In genomic region chr2:55511508-55512124, GRCh38 we compare ENCODE assay signal across 9 cellular contexts. TPM values are rescaled to one million over a fixed set of nuclear protein-coding genes. Genes with fewer than 3 reads are reported as not detected.
A peak's percentile ranks its signal among the peaks of the same experiment; 100 is the strongest.
DNase-seq lines count a peak whose midpoint lies in the region; ATAC-seq and TF ChIP-seq lines count a peak whose summit lies in the region.
"Had no signal": no experiment of that assay in that cellular context is flagged by ENCODE, and none has a peak within 500 bp of the region (broad histone marks: within the 10 kb centered on the region; RNA-seq: fewer than 3 reads in every experiment).

No MANE protein-coding gene starts in this region.

- no peak overlapping the region for H3K4me3 ChIP-seq in epithelial cell of esophagus (ENCODE audit: low read length)
- no peak overlapping the region for H3K4me3 ChIP-seq in retinal pigment epithelial cell (ENCODE audit: low read length)
- no peak overlapping the region for H3K4me3 ChIP-seq in CD8-positive, alpha-beta memory T cell (ENCODE audit: low read length)

- H3K4me1 ChIP-seq in CD8-positive, alpha-beta memory T cell (ENCODE audit: insufficient read depth, low read length) = no peaks in the 10 kb centered on the region

- TF ChIP-seq CTCF in epithelial cell of esophagus (IDR thresholded peaks at IDR 0.05; ENCODE audit: insufficient read depth, low read depth, low read length, missing control alignments) (peak; percentile 67), retinal pigment epithelial cell (conservative IDR thresholded peaks at IDR 0.05; ENCODE audit: low read depth, low read length) (peak; percentile 67)

- H3K27ac Mint-ChIP-seq in CD8-positive, alpha-beta memory T cell = peak overlapping the region in 1 of 8 donors; percentile 46
- H3K27ac Mint-ChIP-seq: B cell had no signal

- no peaks in the 10 kb centered on the region for H3K9me3 ChIP-seq in CD8-positive, alpha-beta memory T cell (ENCODE audit: low read length)

- no peaks in the 10 kb centered on the region for H3K36me3 Mint-ChIP-seq in CD8-positive, alpha-beta memory T cell

- POLR2A ChIA-PET in CD8-positive, alpha-beta memory T cell (lab: Charles Lee) = no interaction called here

- H3K27ac ChIP-seq in CD8-positive, alpha-beta memory T cell (ENCODE audit: low read depth, low read length) = no peak overlapping the region

- peaks cover 0 to 2% (median 0%) of the 10 kb centered on the region in 5 donors for H3K9me3 Mint-ChIP-seq in CD8-positive, alpha-beta memory T cell

- peaks cover 0 to 4% of the 10 kb centered on the region in 2 donors for H3K27me3 Mint-ChIP-seq in CD8-positive, alpha-beta memory T cell
- H3K27me3 Mint-ChIP-seq: B cell had no signal

- H3K4me1 Mint-ChIP-seq in CD8-positive, alpha-beta memory T cell = peaks cover 0 to under 1% (median 0%) of the 10 kb centered on the region in 3 donors
- H3K4me1 Mint-ChIP-seq: B cell had no signal

- H3K4me3 Mint-ChIP-seq in CD8-positive, alpha-beta memory T cell = no peak overlapping the region
- H3K4me3 Mint-ChIP-seq: B cell had no signal

- no peaks in the 10 kb centered on the region for H3K36me3 ChIP-seq in CD8-positive, alpha-beta memory T cell (ENCODE audit: insufficient read depth, low read length)

- peak; percentile 35 to 81 (median 46) for DNase-seq in NCI-H1417 (lab: John Stamatoyannopoulos, UW)
- DNase-seq in NCI-H1417 treated with DMSO at 0.1 percent for 48 hours (lab: John Stamatoyannopoulos, UW) = no peak
- peak; percentile 44 for DNase-seq in NCI-H446 treated with DMSO at 0.1 percent for 48 hours (lab: John Stamatoyannopoulos, UW)
- peak; percentile 58 for DNase-seq in epithelial cell of esophagus (ENCODE audit: low read depth)
- DNase-seq in retinal pigment epithelial cell (ENCODE audit: low read depth) = no peak
- no peak for DNase-seq in NK-92 treated with Interleukin-12 subunit alpha and Interleukin-12 subunit beta, amount 100 ng/mL, for 24 hours (lab: John Stamatoyannopoulos, UW)
- DNase-seq in CD8-positive, alpha-beta memory T cell = no peak

- no peak for ATAC-seq in HG02885 (IDR thresholded peaks at IDR 0.05; ENCODE audit: poor library complexity, unreplicated experiment)

- H3K27me3 ChIP-seq in CD8-positive, alpha-beta memory T cell (ENCODE audit: insufficient read depth, low read length, poor library complexity, severe bottlenecking) = no peaks in the 10 kb centered on the region

- CTCF ChIA-PET in CD8-positive, alpha-beta memory T cell (lab: Charles Lee) = no interaction called here

RNA-seq across cellular contexts. Expression of gene CFAP36, which starts 7.9 kb away (rescaled TPM):
- 10 to 100 TPM; 27.6 TPM for total RNA-seq in CD8-positive, alpha-beta memory T cell
- 30.9 TPM for polyA plus RNA-seq in CD8-positive, alpha-beta memory T cell

Comparison
In these comparisons a context has a peak if more than half of its experiments do, and no peak if none do; other contexts are left out.
1. DNase-seq: peak in NCI-H1417 (3 of 3), NCI-H446 treated with DMSO at 0.1 percent for 48 hours (single experiment) and epithelial cell of esophagus (single experiment); none in NCI-H1417 treated with DMSO at 0.1 percent for 48 hours (single experiment), retinal pigment epithelial cell (single experiment), NK-92 treated with Interleukin-12 subunit alpha and Interleukin-12 subunit beta, amount 100 ng/mL, for 24 hours (single experiment) and CD8-positive, alpha-beta memory T cell (0 of 5).